ENCODE assay signal across 17 cellular contexts in genomic region chr2:79630060-79630459, GRCh38.
DNase-seq lines count a peak whose midpoint lies in the region; ATAC-seq and TF ChIP-seq lines count a peak whose summit lies in the region.
"Had no signal": no experiment of that assay in that cellular context is flagged by ENCODE, and none has a peak within 500 bp of the region (broad histone marks: within the 10 kb centered on the region; RNA-seq: fewer than 3 reads in every experiment).

No MANE protein-coding gene starts in this region.

- H3K4me3 Mint-ChIP-seq in H9 (no peak overlapping the region), endodermal cell (no peak overlapping the region), glutamatergic neuron (ENCODE audit: unreplicated experiment) (no peak overlapping the region)
- H3K4me3 Mint-ChIP-seq: activated CD4-positive, alpha-beta memory T cell treated with anti-CD3 and anti-CD28 coated beads, Interleukin-2, amount 10 ng/mL, durations not matched to agents 7 days and 5 days; activated naive CD8-positive, alpha-beta T cell treated with anti-CD3 and anti-CD28 coated beads for 36 hours; activated T-cell treated with anti-CD3 and anti-CD28 coated beads, Interleukin-2, amount 50 U/mL, for 4 hours; central memory CD8-positive, alpha-beta T cell had no signal

- H2BK120ac ChIP-seq in H9 (ENCODE audit: low read depth, low read length, poor library complexity, severe bottlenecking) = no peak overlapping the region

- H3K4ac ChIP-seq in H9 (ENCODE audit: low read depth, low read length) = no peak overlapping the region

- H3K79me2 ChIP-seq in H9 (ENCODE audit: insufficient read depth, low read length) = no peaks in the 10 kb centered on the region
- H3K79me2 ChIP-seq: parathyroid adenoma had no signal

- no peaks in the 10 kb centered on the region for H3K23me2 ChIP-seq in H9 (ENCODE audit: insufficient read length, low read depth, low read length, poor library complexity, severe bottlenecking)

- ATAC-seq in Panc1 = 0 out of 2 replicates have a peak, but pooled peaks have one; percentile 63
- ATAC-seq in upper lobe of left lung (ENCODE audit: low FRiP score in 2 of 2) = peak; percentile 34 to 68
- ATAC-seq: activated T-cell treated with anti-CD3 and anti-CD28 coated beads, Interleukin-2, amount 50 U/mL, for 4 hours had no signal

- H2BK5ac ChIP-seq in H9 (ENCODE audit: insufficient read length, low read length) = no peak overlapping the region

- H3K18ac ChIP-seq in H9 (ENCODE audit: insufficient read length, low read depth, low read length) = no peak overlapping the region

- H3K27me3 ChIP-seq in H9 (ENCODE audit: insufficient read depth, low read length) = no peaks in the 10 kb centered on the region
- H3K27me3 ChIP-seq in Panc1 (ENCODE audit: control insufficient read depth, insufficient read depth, low read length) = no peaks in the 10 kb centered on the region
- H3K27me3 ChIP-seq in endodermal cell (ENCODE audit: control insufficient read depth, insufficient read depth, low read length, poor library complexity, severe bottlenecking) = no peaks in the 10 kb centered on the region
- no peaks in the 10 kb centered on the region for H3K27me3 ChIP-seq in upper lobe of left lung

- H3K4me2 ChIP-seq in H9 (ENCODE audit: insufficient read depth, insufficient read length, low read length) = no peak overlapping the region
- H3K4me2 ChIP-seq: SK-N-SH had no signal

- no peaks in the 10 kb centered on the region for H3K9me3 ChIP-seq in H9 (ENCODE audit: control insufficient read depth, low read depth, low read length)
- no peaks in the 10 kb centered on the region for H3K9me3 ChIP-seq in Panc1 (ENCODE audit: control insufficient read depth, insufficient read depth, low read depth, low read length)
- H3K9me3 ChIP-seq in endodermal cell (ENCODE audit: control insufficient read depth, low read length) = no peaks in the 10 kb centered on the region
- H3K9me3 ChIP-seq in upper lobe of left lung = no peaks in the 10 kb centered on the region
- H3K9me3 ChIP-seq: SK-N-SH had no signal

- POLR2A ChIA-PET in Panc1 (lab: Charles Lee) = no interaction called here

- no peak overlapping the region for H3K23ac ChIP-seq in H9 (ENCODE audit: insufficient read length, low read depth, low read length)

- H3K27ac Mint-ChIP-seq in H9 (no peak overlapping the region; a peak in 2 of 7 replicates), endodermal cell (no peak overlapping the region), glutamatergic neuron (ENCODE audit: unreplicated experiment) (no peak overlapping the region)
- H3K27ac Mint-ChIP-seq: activated CD4-positive, alpha-beta memory T cell treated with anti-CD3 and anti-CD28 coated beads, Interleukin-2, amount 10 ng/mL, durations not matched to agents 7 days and 5 days; activated naive CD8-positive, alpha-beta T cell treated with anti-CD3 and anti-CD28 coated beads for 36 hours had no signal

- H3K9ac ChIP-seq in H9 (ENCODE audit: extremely low read depth, insufficient read length, low read length) (no peak overlapping the region), endodermal cell (ENCODE audit: extremely low read depth, low read length, poor library complexity, severe bottlenecking) (no peak overlapping the region)
- H3K9ac ChIP-seq: parathyroid adenoma, SK-N-SH had no signal

- no peaks in the 10 kb centered on the region for H3K79me1 ChIP-seq in H9 (ENCODE audit: insufficient read depth, low read depth, low read length, poor library complexity, severe bottlenecking)

- DNase-seq in H9 = peak; percentile 28
- no peak for DNase-seq in Panc1 (ENCODE audit: low read depth, low spot score)
- peak; percentile 48 for DNase-seq in endodermal cell
- DNase-seq in upper lobe of left lung = peak in 1 of 2 donors; percentile 21
- DNase-seq in activated CD4-positive, alpha-beta T cell treated with anti-CD3 and anti-CD28 coated beads for 1 hour = no peak
- DNase-seq in occipital lobe (lab: John Stamatoyannopoulos, UW) = no peak
- no peak for DNase-seq in glutamatergic neuron
- DNase-seq: activated CD4-positive, alpha-beta memory T cell treated with anti-CD3 and anti-CD28 coated beads, Interleukin-2, amount 10 ng/mL, durations not matched to agents 7 days and 5 days; activated naive CD8-positive, alpha-beta T cell treated with anti-CD3 and anti-CD28 coated beads for 36 hours; activated T-cell treated with anti-CD3 and anti-CD28 coated beads, Interleukin-2, amount 50 U/mL, for 4 hours; effector memory CD4-positive, alpha-beta T cell; KBM-7; NCI-H446; SK-N-SH; stimulated activated CD4-positive, alpha-beta T cell treated with anti-CD3 and anti-CD28 coated beads, Interleukin-4, amount 100 ng/mL, for 1 hour had no signal

- H3K27ac ChIP-seq in H9 (ENCODE audit: insufficient read length, low read depth, low read length) (no peak overlapping the region), Panc1 (ENCODE audit: low read length) (no peak overlapping the region), endodermal cell (ENCODE audit: low read depth, low read length) (no peak overlapping the region), upper lobe of left lung (no peak overlapping the region)
- H3K27ac ChIP-seq: parathyroid adenoma had no signal

- H3K36me3 Mint-ChIP-seq in H9 (ENCODE audit: insufficient read depth in 1 of 3, low read depth in 3 of 3) = peaks cover 0 to 4% (median 0%) of the 10 kb centered on the region in 3 experiments; a peak in 2 of 7 replicates
- no peaks in the 10 kb centered on the region for H3K36me3 Mint-ChIP-seq in endodermal cell (ENCODE audit: low read depth)
- H3K36me3 Mint-ChIP-seq in glutamatergic neuron (ENCODE audit: unreplicated experiment) = no peaks in the 10 kb centered on the region

- TF ChIP-seq CTCF in H9 (conservative IDR thresholded peaks at IDR 0.05) (peak; percentile 43), Panc1 (IDR thresholded peaks at IDR 0.05) (peak; percentile 48), endodermal cell (conservative IDR thresholded peaks at IDR 0.05) (peak; percentile 54), upper lobe of left lung (IDR thresholded peaks at IDR 0.05) (no peak), glutamatergic neuron (IDR thresholded peaks at IDR 0.05; ENCODE audit: partially characterized antibody, unreplicated experiment) (no peak)

- H2AFZ ChIP-seq in H9 (ENCODE audit: low read length) = no peak overlapping the region
- H2AFZ ChIP-seq: parathyroid adenoma had no signal

- no peak overlapping the region for H4K5ac ChIP-seq in H9 (ENCODE audit: insufficient read length, low read depth, low read length)

- no peak overlapping the region for H4K91ac ChIP-seq in H9 (ENCODE audit: insufficient read length, low read depth, low read length)

- no peak for TF ChIP-seq POLR2A in upper lobe of left lung (IDR thresholded peaks at IDR 0.05)

- H3K4me1 ChIP-seq in H9 (ENCODE audit: insufficient read depth, low read length) (no peaks in the 10 kb centered on the region), Panc1 (ENCODE audit: control insufficient read depth, insufficient read depth, low read length) (no peaks in the 10 kb centered on the region), endodermal cell (ENCODE audit: control insufficient read depth, insufficient read depth, low read length) (no peaks in the 10 kb centered on the region), upper lobe of left lung (no peaks in the 10 kb centered on the region)
- H3K4me1 ChIP-seq: parathyroid adenoma had no signal

- no peak overlapping the region for H2AK5ac ChIP-seq in H9 (ENCODE audit: insufficient read length, low read length)

- H3K4me3 ChIP-seq in Panc1 (ENCODE audit: low read depth in 2 of 2, low read length in 2 of 2) = no peak overlapping the region
- no peak overlapping the region for H3K4me3 ChIP-seq in endodermal cell (ENCODE audit: low read length)
- H3K4me3 ChIP-seq in upper lobe of left lung = no peak overlapping the region

- H3T11ph ChIP-seq in H9 (ENCODE audit: low read length) = no peak overlapping the region

- H3K36me3 ChIP-seq in Panc1 (ENCODE audit: control insufficient read depth, insufficient read depth, low read length) = no peaks in the 10 kb centered on the region; the same call in 1 of the 2 replicates
- H3K36me3 ChIP-seq in endodermal cell (ENCODE audit: control insufficient read depth, insufficient read depth, low read length) = no peaks in the 10 kb centered on the region
- H3K36me3 ChIP-seq in upper lobe of left lung = no peaks in the 10 kb centered on the region

- H3K9me3 Mint-ChIP-seq in H9 = no peaks in the 10 kb centered on the region; a peak in 1 of 5 replicates
- H3K9me3 Mint-ChIP-seq in endodermal cell = no peaks in the 10 kb centered on the region
- no peaks in the 10 kb centered on the region for H3K9me3 Mint-ChIP-seq in glutamatergic neuron (ENCODE audit: unreplicated experiment)

- intact Hi-C loops in Panc1 (cut with micrococcal nuclease; ENCODE audit: unreplicated experiment) = no loop called here

- TF ChIP-seq EP300 in upper lobe of left lung (IDR thresholded peaks at IDR 0.05) = no peak

- no peak overlapping the region for H2BK20ac ChIP-seq in H9 (ENCODE audit: low read depth, low read length, poor library complexity, severe bottlenecking)

- no peak overlapping the region for H2BK15ac ChIP-seq in H9 (ENCODE audit: low read depth, low read length)

- in situ Hi-C loops in Panc1 (cut with HindIII; ENCODE audit: low pct_unique_long_range_greater_than_20kb, low sequenced_read_pairs) = no loop called here

- H3K4me1 Mint-ChIP-seq in H9 = peaks cover 9 to 11% of the 10 kb centered on the region in 2 experiments
- no peaks in the 10 kb centered on the region for H3K4me1 Mint-ChIP-seq in endodermal cell
- H3K4me1 Mint-ChIP-seq in glutamatergic neuron (ENCODE audit: low read depth, unreplicated experiment) = no peaks in the 10 kb centered on the region
- H3K4me1 Mint-ChIP-seq: activated CD4-positive, alpha-beta memory T cell treated with anti-CD3 and anti-CD28 coated beads, Interleukin-2, amount 10 ng/mL, durations not matched to agents 7 days and 5 days; activated naive CD8-positive, alpha-beta T cell treated with anti-CD3 and anti-CD28 coated beads for 36 hours; central memory CD8-positive, alpha-beta T cell had no signal

- H3K56ac ChIP-seq in H9 (ENCODE audit: insufficient read length, low read depth, low read length) = no peak overlapping the region

- no peak overlapping the region for H4K8ac ChIP-seq in H9 (replicated peaks; ENCODE audit: insufficient read length, low read depth, low read length)

- no TSS peak for BruUV-seq in Panc1 (replicated peaks; lab: Mats Ljungman, UMichigan)

- no peak overlapping the region for H2BK12ac ChIP-seq in H9 (ENCODE audit: insufficient read length, low read depth, low read length)

- WGBS in H9 (ENCODE audit: extremely low coverage, insufficient read length, low lambda C conversion rate) = no CpG with 5 or more reads among the region's 3 CpGs
- 80 to 85% methylated on average over 1 to 3 of the region's 3 CpGs for WGBS in endodermal cell (ENCODE audit: insufficient coverage in 1 of 2, insufficient read length in 1 of 2), 2 experiments
- WGBS in upper lobe of left lung, 2 donors = 73 to 76% methylated on average over 3 of the region's 3 CpGs

- CTCF ChIA-PET in Panc1 (lab: Charles Lee) = no interaction called here

- no peaks in the 10 kb centered on the region for H4K20me1 ChIP-seq in H9 (ENCODE audit: control insufficient read depth, insufficient read depth, insufficient read length)

- H3K27me3 Mint-ChIP-seq in H9 (ENCODE audit: low read depth) = no peaks in the 10 kb centered on the region
- H3K27me3 Mint-ChIP-seq in endodermal cell (ENCODE audit: insufficient read depth) = no peaks in the 10 kb centered on the region
- peaks cover 2% of the 10 kb centered on the region for H3K27me3 Mint-ChIP-seq in glutamatergic neuron (ENCODE audit: unreplicated experiment)
- H3K27me3 Mint-ChIP-seq: activated CD4-positive, alpha-beta memory T cell treated with anti-CD3 and anti-CD28 coated beads, Interleukin-2, amount 10 ng/mL, durations not matched to agents 7 days and 5 days; activated naive CD8-positive, alpha-beta T cell treated with anti-CD3 and anti-CD28 coated beads for 36 hours; central memory CD8-positive, alpha-beta T cell had no signal

- no peak overlapping the region for H3K14ac ChIP-seq in H9 (ENCODE audit: insufficient read depth, low read length)

Comparison
In these comparisons a context has a peak if more than half of its experiments do, and no peak if none do; other contexts are left out.
1. DNase-seq: peak in H9 (single experiment) and endodermal cell (single experiment); none in Panc1 (single experiment), activated CD4-positive, alpha-beta T cell treated with anti-CD3 and anti-CD28 coated beads for 1 hour (single experiment), occipital lobe (single experiment) and glutamatergic neuron (single experiment).
2. CTCF ChIP-seq: peak in H9 (single experiment), Panc1 (single experiment) and endodermal cell (single experiment); none in upper lobe of left lung (0 of 6) and glutamatergic neuron (single experiment).